In the genomic region with DNA sequence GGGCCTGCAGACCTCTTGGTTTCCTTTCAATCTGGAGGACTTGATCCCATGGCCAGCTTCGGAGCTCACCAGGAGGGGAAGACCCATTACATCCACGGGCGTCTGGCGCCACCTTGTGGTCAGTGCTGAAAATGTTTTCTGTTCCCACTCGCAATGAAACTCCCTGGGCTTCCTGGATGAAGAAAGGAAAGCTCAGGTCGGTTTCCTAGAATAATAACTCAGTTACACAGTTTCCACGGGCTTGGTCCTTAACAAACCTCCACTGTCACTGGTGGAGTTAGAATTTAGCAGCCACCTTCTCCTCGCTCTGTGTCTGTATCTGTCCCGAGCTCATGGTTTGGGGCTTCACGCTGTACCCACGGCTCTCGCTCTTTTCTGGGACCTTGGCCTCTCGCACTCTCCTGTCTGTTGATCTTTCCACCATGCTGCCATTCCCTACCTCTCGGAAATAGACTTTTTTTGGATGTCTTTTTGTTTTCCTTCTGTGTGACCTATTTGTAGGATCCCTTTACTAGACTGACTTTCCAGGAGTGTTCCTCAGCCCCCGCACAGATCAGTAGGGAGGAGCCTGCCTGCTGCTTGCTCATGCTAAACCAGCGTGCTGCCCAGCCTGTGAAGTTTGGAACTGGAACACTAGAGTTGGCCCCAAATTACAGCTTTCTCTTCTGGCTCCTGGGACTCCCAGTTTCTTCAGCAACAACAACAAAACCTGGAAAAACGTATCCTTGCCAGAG, we compare ENCODE assay signal across 8 cellular contexts. TPM values are rescaled to one million over a fixed set of nuclear protein-coding genes. Genes with fewer than 3 reads are reported as not detected.
A peak's percentile ranks its signal among the peaks of the same experiment; 100 is the strongest.
DNase-seq lines count a peak whose midpoint lies in the region; ATAC-seq, FAIRE-seq and TF ChIP-seq lines count a peak whose summit lies in the region.

No MANE protein-coding gene starts in this region.

- H3K27me3 ChIP-seq in pancreas: no peaks in the 10 kb centered on the region
- no peaks in the 10 kb centered on the region for H3K27me3 ChIP-seq in thyroid gland

- intact Hi-C loops in head of caudate nucleus (cut with DNase I) (loop anchor here (2.0 to 10.0 kb wide), 3 partner anchors 261 to 942 kb away; partner anchors contain the start of gene STAG1), pancreas (cut with DNase I) (loop anchor here in 2 of 3 donors (5.0 to 10.0 kb wide), 3 partner anchors 239 to 942 kb away; no protein-coding TSS in a partner anchor), thyroid gland (cut with DNase I) (loop anchor here (5.0 to 10.0 kb wide), 4 partner anchors 257 to 942 kb away; no protein-coding TSS in a partner anchor)

- H3K9me3 ChIP-seq in pancreas (no peaks in the 10 kb centered on the region), thyroid gland (no peaks in the 10 kb centered on the region)

- ATAC-seq in HG02588 (IDR thresholded peaks at IDR 0.05; ENCODE audit: unreplicated experiment) (peak; percentile 81), pancreas (peak; percentile 99)
- peak; percentile 92 to 94 for ATAC-seq in activated naive CD4-positive, alpha-beta T cell treated with anti-CD3 and anti-CD28 coated beads, Interleukin-2, amount 50 U/mL, for 72 hours

- H3K27ac ChIP-seq in pancreas (peak overlapping the region in 2 of 4 donors; percentile 41 to 56), thyroid gland (peak overlapping the region; percentile 34 to 69 (median 50))

- peak overlapping the region in 1 of 2 donors; percentile 61 for H3K27ac Mint-ChIP-seq in activated naive CD4-positive, alpha-beta T cell treated with anti-CD3 and anti-CD28 coated beads, Interleukin-2, amount 50 U/mL, for 72 hours

- WGBS in pancreas, 2 donors: 5% methylated on average over 17 of the region's 17 CpGs
- WGBS in thyroid gland, 2 donors: 7 to 10% methylated on average over 17 of the region's 17 CpGs

- peak; percentile 94 for FAIRE-seq in G401.6 (lab: Jason Lieb, UNC)
- FAIRE-seq in pancreas (lab: Jason Lieb, UNC): peak; percentile 49

- TF ChIP-seq POLR2A in thyroid gland (IDR thresholded peaks at IDR 0.05): no peak

- DNase-seq in NCI-H1105 (lab: John Stamatoyannopoulos, UW) (peak; percentile 93), SKM-1 (lab: John Stamatoyannopoulos, UW; ENCODE audit: unreplicated experiment) (peak; percentile 58), head of caudate nucleus (peak; percentile 74 to 98 (median 94)), pancreas (peak; percentile 81 to 98 (median 92)), thyroid gland (peak; percentile 88 to 93)
- DNase-seq in activated naive CD4-positive, alpha-beta T cell treated with anti-CD3 and anti-CD28 coated beads, Interleukin-2, amount 50 U/mL, for 72 hours (ENCODE audit: low spot score in 2 of 2): peak; percentile 84 to 85

- no peaks in the 10 kb centered on the region for H3K36me3 ChIP-seq in pancreas
- H3K36me3 ChIP-seq in thyroid gland: no peaks in the 10 kb centered on the region

- H3K36me3 Mint-ChIP-seq in activated naive CD4-positive, alpha-beta T cell treated with anti-CD3 and anti-CD28 coated beads, Interleukin-2, amount 50 U/mL, for 72 hours: no peaks in the 10 kb centered on the region

- H3K4me3 ChIP-seq in pancreas: peak overlapping the region in 3 of 4 donors; percentile 22 to 44 (median 43)
- peak overlapping the region in 2 of 3 donors; percentile 0 to 26 for H3K4me3 ChIP-seq in thyroid gland (replicated peaks in 1 of 3)

- H3K9me3 Mint-ChIP-seq in activated naive CD4-positive, alpha-beta T cell treated with anti-CD3 and anti-CD28 coated beads, Interleukin-2, amount 50 U/mL, for 72 hours: no peaks in the 10 kb centered on the region

- no peaks in the 10 kb centered on the region for H3K4me1 ChIP-seq in pancreas
- no peaks in the 10 kb centered on the region for H3K4me1 ChIP-seq in thyroid gland

- TF ChIP-seq CTCF in pancreas (IDR thresholded peaks at IDR 0.05): peak; percentile 82 to 91 (median 88)
- TF ChIP-seq CTCF in thyroid gland (IDR thresholded peaks at IDR 0.05): peak; percentile 52 to 95 (median 86)

RNA-seq across cellular contexts. Expression of gene IL20RB, which starts 56.3 kb away (rescaled TPM):
- total RNA-seq in activated naive CD4-positive, alpha-beta T cell treated with anti-CD3 and anti-CD28 coated beads, Interleukin-2, amount 50 U/mL, for 72 hours: 1 to 10 TPM; 1.8 to 1.9 TPM
- total RNA-seq in pancreas: under 1 TPM; 0.28 to 0.52 (median 0.34) TPM
- 1 to 10 TPM in 1 of 2 donors, under 1 TPM in 1; 0.87 to 1.3 TPM for polyA plus RNA-seq in pancreas
- total RNA-seq in thyroid gland: 1 to 10 TPM in 2 of 4 donors, under 1 TPM in 1, not detected in 1; 0.33 to 1.6 (median 1.6) TPM
